Comparison of ENCODE assay signal across 28 cellular contexts in genomic region chr4:151133311-151133710, GRCh38.
"Had no signal": no experiment of that assay in that cellular context is flagged by ENCODE, and none has a peak within 500 bp of the region (broad histone marks: within the 10 kb centered on the region; RNA-seq: fewer than 3 reads in every experiment).

No MANE protein-coding gene starts in this region.

- ATAC-seq: effector memory CD8-positive, alpha-beta T cell; esophagus mucosa; foreskin keratinocyte; gastrocnemius medialis; gastroesophageal sphincter; heart left ventricle; heart right ventricle had no signal

- H3K27me3 ChIP-seq: colonic mucosa, dorsolateral prefrontal cortex, esophagus muscularis mucosa, esophagus squamous epithelium, foreskin keratinocyte, gastrocnemius medialis, gastroesophageal sphincter, heart left ventricle, heart right ventricle had no signal

- H3K4me3 ChIP-seq: colonic mucosa, coronary artery, dorsolateral prefrontal cortex, esophagus muscularis mucosa, esophagus squamous epithelium, gastrocnemius medialis, gastroesophageal sphincter, heart left ventricle, heart right ventricle had no signal

- H3K27ac ChIP-seq: colonic mucosa, coronary artery, dorsolateral prefrontal cortex, epithelial cell of prostate, esophagus muscularis mucosa, esophagus squamous epithelium, foreskin keratinocyte, gastrocnemius medialis, gastroesophageal sphincter, heart left ventricle, heart right ventricle had no signal

- H3K9me3 ChIP-seq: colonic mucosa, esophagus muscularis mucosa, esophagus squamous epithelium, gastrocnemius medialis, gastroesophageal sphincter, heart left ventricle, heart right ventricle had no signal

- FAIRE-seq: colon, endometrium, endothelial cell of umbilical vein, frontal cortex had no signal

- H3K36me3 ChIP-seq: colonic mucosa had no signal

- H3K4me1 ChIP-seq: colonic mucosa, esophagus muscularis mucosa, esophagus squamous epithelium, foreskin keratinocyte, gastrocnemius medialis, gastroesophageal sphincter had no signal

- DNase-seq: colonic mucosa; cortex of kidney; dermis blood vessel endothelial cell; dorsolateral prefrontal cortex; effector CD4-positive, alpha-beta T cell; effector CD8-positive, alpha-beta T cell; effector memory CD4-positive, alpha-beta T cell; effector memory CD8-positive, alpha-beta T cell; endodermal cell; erythroblast; esophagus squamous epithelium; foreskin fibroblast; foreskin keratinocyte; foreskin melanocyte; gastrocnemius medialis; glutamatergic neuron; head of caudate nucleus; heart left ventricle; heart right ventricle had no signal
